In the genomic region with DNA sequence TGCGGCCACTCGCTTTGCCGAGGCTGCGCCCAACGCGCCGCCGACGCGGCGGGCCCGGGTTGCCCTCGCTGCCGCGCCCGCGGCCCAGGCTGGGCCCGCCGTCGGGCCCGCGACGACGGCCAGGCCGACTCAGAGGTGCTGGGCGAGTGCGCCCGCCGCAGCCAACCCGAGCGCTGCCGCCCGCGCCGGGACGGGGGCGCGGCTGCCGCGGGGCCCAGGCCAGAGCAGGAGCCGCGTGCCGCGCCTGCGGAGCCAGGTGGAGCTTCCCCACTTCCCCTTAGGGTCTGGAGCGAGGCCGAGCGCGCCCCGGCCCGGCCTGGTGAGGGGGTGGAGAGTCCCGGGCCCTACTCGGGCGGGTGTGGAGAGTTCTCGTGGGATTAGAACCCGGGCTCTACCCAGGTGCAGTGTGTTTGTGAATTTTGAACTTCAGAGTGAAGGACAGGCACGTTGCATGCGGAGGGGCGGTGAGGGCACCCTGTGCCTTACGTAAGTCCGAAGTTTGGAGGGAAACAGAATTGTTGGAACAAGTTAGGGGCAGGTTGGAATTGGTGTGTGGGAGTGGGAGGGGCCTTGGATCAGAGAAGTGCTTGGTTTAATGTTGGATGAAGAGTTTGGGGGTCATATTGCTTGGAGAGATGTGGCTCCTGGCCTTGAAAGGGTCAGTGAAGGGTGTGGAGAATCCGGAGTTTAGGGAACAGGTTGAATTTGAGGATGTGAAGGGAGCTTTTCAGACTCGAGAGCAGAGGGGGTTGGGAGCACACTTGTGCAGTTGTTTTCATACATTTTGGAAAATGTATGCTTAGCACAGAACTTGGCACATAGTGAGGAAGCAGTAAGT, we compare ENCODE assay signal across 8 cellular contexts. TPM values are rescaled to one million over a fixed set of nuclear protein-coding genes. Genes with fewer than 3 reads are reported as not detected.
DNase-seq lines count a peak whose midpoint lies in the region; ATAC-seq and TF ChIP-seq lines count a peak whose summit lies in the region.

No MANE protein-coding gene starts in this region.

- no peaks in the 10 kb centered on the region for H3K27me3 ChIP-seq in SJSA1 (replicated peaks)

- no peaks in the 10 kb centered on the region for H3K9me3 Mint-ChIP-seq in Calu3 (ENCODE audit: low read depth, unreplicated experiment)
- H3K9me3 Mint-ChIP-seq in activated naive CD4-positive, alpha-beta T cell treated with anti-CD3 and anti-CD28 coated beads, Interleukin-2, amount 50 U/mL, for 24 hours, result no peaks in the 10 kb centered on the region

- DNase-seq in Calu3, result peak; percentile 54
- peak in 1 of 2 experiments; percentile 22 for DNase-seq in SJSA1 (ENCODE audit: low read depth in 1 of 2, low spot score in 2 of 2)
- DNase-seq in cardiac septum (ENCODE audit: low spot score), result peak; percentile 84
- peak; percentile 48 for DNase-seq in pons (ENCODE audit: low spot score)
- DNase-seq in NCI-H2107 (lab: John Stamatoyannopoulos, UW), result no peak

- peaks cover 5% of the 10 kb centered on the region; the same call in 1 of the 2 replicates for H3K36me3 ChIP-seq in SJSA1

- peak; percentile 65 for ATAC-seq in GM19397 (IDR thresholded peaks at IDR 0.05; ENCODE audit: unreplicated experiment)
- ATAC-seq in HG03469 (IDR thresholded peaks at IDR 0.05; ENCODE audit: unreplicated experiment), result peak; percentile 18

- CTCF ChIA-PET in Calu3 (lab: Charles Lee), result interaction anchor here (0.6 kb wide), 3 partner anchors 68 to 964 kb away, joined by 4 to 9 read pairs (median 5); no protein-coding TSS in a partner anchor

- peak overlapping the region; percentile 73 for H3K27ac Mint-ChIP-seq in Calu3 (ENCODE audit: unreplicated experiment)
- H3K27ac Mint-ChIP-seq in activated naive CD4-positive, alpha-beta T cell treated with anti-CD3 and anti-CD28 coated beads, Interleukin-2, amount 50 U/mL, for 24 hours, result peak overlapping the region; percentile 91

- no peak for TF ChIP-seq CTCF in Calu3 (IDR thresholded peaks at IDR 0.05; ENCODE audit: unreplicated experiment)

- H3K4me3 ChIP-seq in SJSA1, result peak overlapping the region; percentile 86

- H3K9me3 ChIP-seq in SJSA1 (replicated peaks), result no peaks in the 10 kb centered on the region

- peaks cover 14% of the 10 kb centered on the region; the same call in 1 of the 2 replicates for H3K4me1 ChIP-seq in SJSA1 (replicated peaks)

- intact Hi-C loops in Calu3 (cut with micrococcal nuclease; ENCODE audit: unreplicated experiment), result no loop called here
- intact Hi-C loops in cardiac septum (cut with DNase I), result no loop called here

- H3K36me3 Mint-ChIP-seq in Calu3 (ENCODE audit: insufficient read depth, unreplicated experiment), result peaks cover 22% of the 10 kb centered on the region
- H3K36me3 Mint-ChIP-seq in activated naive CD4-positive, alpha-beta T cell treated with anti-CD3 and anti-CD28 coated beads, Interleukin-2, amount 50 U/mL, for 24 hours, result peaks cover 1% of the 10 kb centered on the region

- no TSS peak for BruUV-seq in Calu3 (replicated peaks; lab: Mats Ljungman, UMichigan)

- no peaks in the 10 kb centered on the region for H3K27me3 Mint-ChIP-seq in Calu3 (ENCODE audit: unreplicated experiment)
- no peaks in the 10 kb centered on the region for H3K27me3 Mint-ChIP-seq in activated naive CD4-positive, alpha-beta T cell treated with anti-CD3 and anti-CD28 coated beads, Interleukin-2, amount 50 U/mL, for 24 hours

- peak overlapping the region; percentile 89 for H3K4me3 Mint-ChIP-seq in Calu3 (ENCODE audit: low read depth, unreplicated experiment)
- peak overlapping the region; percentile 93 for H3K4me3 Mint-ChIP-seq in activated naive CD4-positive, alpha-beta T cell treated with anti-CD3 and anti-CD28 coated beads, Interleukin-2, amount 50 U/mL, for 24 hours

- H3K4me1 Mint-ChIP-seq in Calu3 (ENCODE audit: low read depth, unreplicated experiment), result peaks cover 31% of the 10 kb centered on the region
- H3K4me1 Mint-ChIP-seq in activated naive CD4-positive, alpha-beta T cell treated with anti-CD3 and anti-CD28 coated beads, Interleukin-2, amount 50 U/mL, for 24 hours, result peaks cover 51% of the 10 kb centered on the region

- peak overlapping the region; percentile 88 for H3K27ac ChIP-seq in SJSA1

RNA-seq across cellular contexts. Expression of a gene that starts 0.7 kb away (rescaled TPM):
- total RNA-seq in Calu3 (2022), result 20.7 and 22.5 TPM in 2 replicates
- 4.8 and 9.4 TPM in 2 replicates for total RNA-seq in SJSA1 (2014; rRNA removed; shearing (Covaris generic))
- 11.1 TPM for total RNA-seq in cardiac septum

RNA-seq across cellular contexts. Expression of a gene that starts 18.1 kb away (rescaled TPM):
- total RNA-seq in Calu3 (2022), result not detected in 2 replicates
- not detected in 2 replicates for total RNA-seq in SJSA1 (2014; rRNA removed; shearing (Covaris generic))
- total RNA-seq in cardiac septum, result 4.9 TPM
